34 cellular contexts compared by ENCODE assay signal in genomic region chr11:120537996-120538395, GRCh38. TPM values are rescaled to one million over a fixed set of nuclear protein-coding genes. Genes with fewer than 3 reads are reported as not detected.
DNase-seq lines count a peak whose midpoint lies in the region; ATAC-seq and TF ChIP-seq lines count a peak whose summit lies in the region.
"Had no signal": no experiment of that assay in that cellular context is flagged by ENCODE, and none has a peak within 500 bp of the region (broad histone marks: within the 10 kb centered on the region; RNA-seq: fewer than 3 reads in every experiment).

No MANE protein-coding gene starts in this region.

- DNase-seq in Right ventricle myocardium inferior (ENCODE audit: missing footprints), result peak; percentile 44
- DNase-seq in cardiac septum (ENCODE audit: low spot score), result no peak
- DNase-seq in GM23338 (ENCODE audit: low spot score), result no peak
- DNase-seq in stimulated activated naive CD8-positive, alpha-beta T cell treated with anti-CD3 and anti-CD28 coated beads, Interleukin-15, amount 100 ng/mL, for 72 hours, result no peak
- DNase-seq: 8988T; ACHN; AML-193; BE2C; C1 segment of cervical spinal cord; Caco-2; Calu3; CD4-positive, alpha-beta memory T cell; CD4-positive, alpha-beta T cell; CD4-positive, CD25-positive, alpha-beta regulatory T cell; CD8-positive, alpha-beta memory T cell; CD8-positive, alpha-beta T cell; COR-L47; DMS 273 treated with DMSO at 0.1 percent for 48 hours; DMS153; DMS53; DMS79; DMS79 treated with DMSO at 0.1 percent for 48 hours; DND-41; EL had no signal

- no peaks in the 10 kb centered on the region for H3K36me3 Mint-ChIP-seq in GM23338 (ENCODE audit: low read depth)
- H3K36me3 Mint-ChIP-seq: CD14-positive monocyte; CD4-positive, alpha-beta memory T cell; CD4-positive, CD25-positive, alpha-beta regulatory T cell; CD8-positive, alpha-beta memory T cell; CD8-positive, alpha-beta T cell had no signal

- H3K27me3 ChIP-seq in GM23338 (ENCODE audit: insufficient read depth), result no peaks in the 10 kb centered on the region
- H3K27me3 ChIP-seq: BE2C; BLaER1; BLaER1 treated with 17β-estradiol and CSF1 and Interleukin-3, amounts not matched to agents 10 nM and 100 nM had no signal

- no peaks in the 10 kb centered on the region for H4K20me1 ChIP-seq in GM23338 (replicated peaks; ENCODE audit: insufficient read depth)
- H4K20me1 ChIP-seq: BLaER1; BLaER1 treated with 17β-estradiol and CSF1 and Interleukin-3, amounts not matched to agents 10 nM and 100 nM had no signal

- ATAC-seq in Right ventricle myocardium inferior, result no peak
- ATAC-seq in GM23338, result peak; percentile 33; the same call in 2 of the 3 replicates
- no peak for ATAC-seq in stimulated activated naive CD8-positive, alpha-beta T cell treated with anti-CD3 and anti-CD28 coated beads, Interleukin-15, amount 100 ng/mL, for 72 hours
- ATAC-seq: A549; CD8-positive, alpha-beta T cell had no signal

- H3K79me2 ChIP-seq in GM23338 (replicated peaks; ENCODE audit: insufficient read depth), result no peaks in the 10 kb centered on the region

- H3K4me1 Mint-ChIP-seq in GM23338, result peaks cover 6% of the 10 kb centered on the region; the same call in 2 of the 3 replicates
- H3K4me1 Mint-ChIP-seq in stimulated activated naive CD8-positive, alpha-beta T cell treated with anti-CD3 and anti-CD28 coated beads, Interleukin-15, amount 100 ng/mL, for 72 hours, result no peaks in the 10 kb centered on the region
- H3K4me1 Mint-ChIP-seq: CD14-positive monocyte; CD4-positive, alpha-beta memory T cell; CD4-positive, CD25-positive, alpha-beta regulatory T cell; CD8-positive, alpha-beta memory T cell had no signal

- intact Hi-C loops in Right ventricle myocardium inferior (cut with DNase I), result no loop called here
- intact Hi-C loops in cardiac septum (cut with DNase I), result no loop called here

- no peaks in the 10 kb centered on the region for H3K9me2 ChIP-seq in GM23338 (ENCODE audit: insufficient read depth)

- H3K27me3 Mint-ChIP-seq in GM23338 (ENCODE audit: insufficient read depth, low read depth, poor library complexity), result peaks cover 7% of the 10 kb centered on the region
- peaks cover 26% of the 10 kb centered on the region for H3K27me3 Mint-ChIP-seq in stimulated activated naive CD8-positive, alpha-beta T cell treated with anti-CD3 and anti-CD28 coated beads, Interleukin-15, amount 100 ng/mL, for 72 hours
- H3K27me3 Mint-ChIP-seq: CD4-positive, CD25-positive, alpha-beta regulatory T cell had no signal

- no peak for TF ChIP-seq CTCF in GM23338 (conservative IDR thresholded peaks at IDR 0.05; ENCODE audit: low read depth in 2 of 2)

- H3K9me3 Mint-ChIP-seq in GM23338, result no peaks in the 10 kb centered on the region; the same call in 2 of the 3 replicates
- H3K9me3 Mint-ChIP-seq in stimulated activated naive CD8-positive, alpha-beta T cell treated with anti-CD3 and anti-CD28 coated beads, Interleukin-15, amount 100 ng/mL, for 72 hours, result no peaks in the 10 kb centered on the region
- H3K9me3 Mint-ChIP-seq: CD4-positive, alpha-beta T cell; CD8-positive, alpha-beta memory T cell had no signal

- no peak overlapping the region for H3K4me3 Mint-ChIP-seq in GM23338
- H3K4me3 Mint-ChIP-seq in stimulated activated naive CD8-positive, alpha-beta T cell treated with anti-CD3 and anti-CD28 coated beads, Interleukin-15, amount 100 ng/mL, for 72 hours, result no peak overlapping the region
- H3K4me3 Mint-ChIP-seq: B cell; CD14-positive monocyte; CD4-positive, alpha-beta memory T cell; CD4-positive, alpha-beta T cell; CD4-positive, CD25-positive, alpha-beta regulatory T cell; CD8-positive, alpha-beta memory T cell; CD8-positive, alpha-beta T cell had no signal

- H3K27ac ChIP-seq in GM23338 (ENCODE audit: low read depth), result no peak overlapping the region
- H3K27ac ChIP-seq: 22Rv1; A549; BLaER1; BLaER1 treated with 17β-estradiol and CSF1 and Interleukin-3, amounts not matched to agents 10 nM and 100 nM; C4-2B had no signal

- no peak overlapping the region for H3K4me2 ChIP-seq in GM23338
- H3K4me2 ChIP-seq: A549, BLaER1 had no signal

- no peak overlapping the region for H3K4me3 ChIP-seq in GM23338
- H3K4me3 ChIP-seq: A549; BLaER1; BLaER1 treated with 17β-estradiol and CSF1 and Interleukin-3, amounts not matched to agents 10 nM and 100 nM had no signal

- H2AFZ ChIP-seq in GM23338, result no peak overlapping the region

- H3K4me1 ChIP-seq in GM23338 (ENCODE audit: insufficient read depth), result no peaks in the 10 kb centered on the region
- H3K4me1 ChIP-seq: A549; BLaER1; BLaER1 treated with 17β-estradiol and CSF1 and Interleukin-3, amounts not matched to agents 10 nM and 100 nM had no signal

- H3K36me3 ChIP-seq in GM23338 (ENCODE audit: insufficient read depth), result no peaks in the 10 kb centered on the region
- H3K36me3 ChIP-seq: BE2C; BLaER1; BLaER1 treated with 17β-estradiol and CSF1 and Interleukin-3, amounts not matched to agents 10 nM and 100 nM had no signal

- no peaks in the 10 kb centered on the region for H3F3A ChIP-seq in GM23338 (replicated peaks; ENCODE audit: low read depth)

- H3K27ac Mint-ChIP-seq in GM23338, result no peak overlapping the region
- no peak overlapping the region for H3K27ac Mint-ChIP-seq in stimulated activated naive CD8-positive, alpha-beta T cell treated with anti-CD3 and anti-CD28 coated beads, Interleukin-15, amount 100 ng/mL, for 72 hours
- H3K27ac Mint-ChIP-seq: B cell; CD14-positive monocyte; CD4-positive, alpha-beta memory T cell; CD4-positive, alpha-beta T cell; CD8-positive, alpha-beta memory T cell; CD8-positive, alpha-beta T cell had no signal

TF ChIP-seq in GM23338, 12 proteins besides CTCF, POLR2A, EP300 and RAD21 (continues in another document):
- TF ChIP-seq JUNB (IDR thresholded peaks at IDR 0.05; ENCODE audit: unreplicated experiment) (no peak), CREB1 (CRISPR knock-in tag; IDR thresholded peaks at IDR 0.05; ENCODE audit: low read depth) (no peak), NANOG (IDR thresholded peaks at IDR 0.05; ENCODE audit: borderline replicate concordance) (no peak), ETS1 (IDR thresholded peaks at IDR 0.05) (no peak), STAT1 (IDR thresholded peaks at IDR 0.05; ENCODE audit: unreplicated experiment) (no peak), EZH2phosphoT487 (IDR thresholded peaks at IDR 0.05; ENCODE audit: unreplicated experiment) (no peak), POLR2AphosphoS5 (IDR thresholded peaks at IDR 0.05; ENCODE audit: low read depth) (no peak), REST (IDR thresholded peaks at IDR 0.05; ENCODE audit: unreplicated experiment) (no peak), ZNF331 (CRISPR knock-in tag; IDR thresholded peaks at IDR 0.05; ENCODE audit: low read depth) (no peak)

RNA-seq across cellular contexts. Expression of gene GRIK4, which starts 26.4 kb away (rescaled TPM):
- total RNA-seq in Right ventricle myocardium inferior, result not detected
- 0.40 TPM for total RNA-seq in cardiac septum
- 1.4 and 2.2 TPM in 2 replicates for total RNA-seq in GM23338 (2014; rRNA removed; shearing (Covaris generic))
- 0.63 and 1.1 TPM in 2 replicates for polyA plus RNA-seq in GM23338 (2016; fragmentation: Nextera tagmentation; extraction: Ambion mirVana)
- total RNA-seq: A172; A673; Calu3; CD4-positive, alpha-beta memory T cell; CD4-positive, alpha-beta T cell; CD4-positive, CD25-positive, alpha-beta regulatory T cell; CD8-positive, alpha-beta T cell had no signal
- polyA plus RNA-seq: BJ; CD14-positive monocyte; CD4-positive, CD25-positive, alpha-beta regulatory T cell; CD8-positive, alpha-beta memory T cell had no signal
